Comparison of ENCODE assay signal across 9 cellular contexts in genomic region chr22:26658161-26658560, GRCh38. TPM values are rescaled to one million over a fixed set of nuclear protein-coding genes. Genes with fewer than 3 reads are reported as not detected.
A peak's percentile ranks its signal among the peaks of the same experiment; 100 is the strongest.
DNase-seq lines count a peak whose midpoint lies in the region; ATAC-seq and TF ChIP-seq lines count a peak whose summit lies in the region.
"Had no signal": no experiment of that assay in that cellular context is flagged by ENCODE, and none has a peak within 500 bp of the region (broad histone marks: within the 10 kb centered on the region; RNA-seq: fewer than 3 reads in every experiment).

No MANE protein-coding gene starts in this region.

- H4K91ac ChIP-seq in mesenchymal stem cell (ENCODE audit: low read length), result peak overlapping the region; percentile 3

- H3K4me1 Mint-ChIP-seq in activated naive CD8-positive, alpha-beta T cell treated with anti-CD3 and anti-CD28 coated beads for 36 hours, result peaks cover 24% of the 10 kb centered on the region

- peaks cover 1% of the 10 kb centered on the region for H3K36me3 Mint-ChIP-seq in activated naive CD8-positive, alpha-beta T cell treated with anti-CD3 and anti-CD28 coated beads for 36 hours

- H3K4ac ChIP-seq in mesenchymal stem cell (ENCODE audit: low read depth in 1 of 2, low read length in 2 of 2), result no peak overlapping the region

- TF ChIP-seq CTCF in AG09309 (IDR thresholded peaks at IDR 0.05; ENCODE audit: control insufficient read depth, insufficient read depth, low read depth, low read length, missing control alignments), result no peak
- TF ChIP-seq CTCF in tibial artery (IDR thresholded peaks at IDR 0.05), result no peak

- H3K27ac Mint-ChIP-seq in activated naive CD8-positive, alpha-beta T cell treated with anti-CD3 and anti-CD28 coated beads for 36 hours, result peak overlapping the region; percentile 85

- H3K9me3 ChIP-seq in mesenchymal stem cell (ENCODE audit: control insufficient read depth, low read length) (no peaks in the 10 kb centered on the region), tibial artery (no peaks in the 10 kb centered on the region)

- no peak overlapping the region for H2BK5ac ChIP-seq in mesenchymal stem cell (ENCODE audit: low read depth, low read length, poor library complexity, severe bottlenecking)

- H2BK120ac ChIP-seq in mesenchymal stem cell (ENCODE audit: low read depth, low read length), result peak overlapping the region; percentile 78

- H3K27me3 Mint-ChIP-seq in activated naive CD8-positive, alpha-beta T cell treated with anti-CD3 and anti-CD28 coated beads for 36 hours, result peaks cover 5% of the 10 kb centered on the region

- no peak overlapping the region for H3K14ac ChIP-seq in mesenchymal stem cell (ENCODE audit: low read length in 2 of 2)

- H4K8ac ChIP-seq in mesenchymal stem cell (ENCODE audit: low read length), result no peak overlapping the region

- peak overlapping the region; percentile 36 for H3K4me3 ChIP-seq in AG09309 (ENCODE audit: control insufficient read depth, low read depth, low read length)
- H3K4me3 ChIP-seq in H7 (ENCODE audit: insufficient read depth, low read depth, low read length), result peak overlapping the region; percentile 56
- H3K4me3 ChIP-seq in mesenchymal stem cell (ENCODE audit: insufficient read depth in 1 of 2, low read depth in 1 of 2, low read length in 2 of 2), result peak overlapping the region in 1 of 2 experiments; percentile 68
- H3K4me3 ChIP-seq in tibial artery, result peak overlapping the region in 1 of 2 donors; percentile 32

- peak overlapping the region in 1 of 2 experiments; percentile 25 for H2BK12ac ChIP-seq in mesenchymal stem cell (ENCODE audit: low read length in 2 of 2)

- H2BK15ac ChIP-seq in mesenchymal stem cell (ENCODE audit: low read depth, poor library complexity, severe bottlenecking), result no peak overlapping the region

- H3K4me1 ChIP-seq in mesenchymal stem cell (ENCODE audit: control insufficient read depth, insufficient read depth, low read depth, low read length) (peaks cover 17% of the 10 kb centered on the region), tibial artery (peaks cover 0 to 23% (median 21%) of the 10 kb centered on the region in 4 donors)

- H3K27ac ChIP-seq in mesenchymal stem cell (ENCODE audit: low read length, poor library complexity, severe bottlenecking), result no peak overlapping the region
- no peak overlapping the region for H3K27ac ChIP-seq in substantia nigra (ENCODE audit: low read depth, low read length, poor library complexity, severe bottlenecking)
- no peak overlapping the region for H3K27ac ChIP-seq in tibial artery

- ATAC-seq in HG03469 (IDR thresholded peaks at IDR 0.05; ENCODE audit: unreplicated experiment) (no peak), HG03175 (IDR thresholded peaks at IDR 0.05; ENCODE audit: unreplicated experiment) (no peak)

- H3K4me2 ChIP-seq in mesenchymal stem cell (ENCODE audit: low read length, poor library complexity, severe bottlenecking), result peak overlapping the region; percentile 71

- DNase-seq in AG09309 (ENCODE audit: low read depth), result no peak
- no peak for DNase-seq in H7
- no peak for DNase-seq in activated naive CD8-positive, alpha-beta T cell treated with anti-CD3 and anti-CD28 coated beads for 36 hours
- no peak for DNase-seq in mesenchymal stem cell
- no peak for DNase-seq in substantia nigra (lab: John Stamatoyannopoulos, UW)
- no peak for DNase-seq in tibial artery

- peak overlapping the region; percentile 40 for H2AK5ac ChIP-seq in mesenchymal stem cell (ENCODE audit: low read length, severe bottlenecking)

- H2AFZ ChIP-seq in mesenchymal stem cell (ENCODE audit: low read depth, low read length), result no peak overlapping the region

- peak overlapping the region in 1 of 2 experiments; percentile 55 for H3K18ac ChIP-seq in mesenchymal stem cell (ENCODE audit: low read depth in 1 of 2, low read length in 2 of 2)

- no peak overlapping the region for H3K23ac ChIP-seq in mesenchymal stem cell (ENCODE audit: low read length in 2 of 2)

- peak overlapping the region; percentile 22 for H3K9ac ChIP-seq in mesenchymal stem cell (ENCODE audit: low read length)

- H3K4me3 Mint-ChIP-seq in activated naive CD8-positive, alpha-beta T cell treated with anti-CD3 and anti-CD28 coated beads for 36 hours, result peak overlapping the region; percentile 84

- H3K27me3 ChIP-seq in H7 (ENCODE audit: control insufficient read depth, insufficient read depth, low read length), result peaks cover 18% of the 10 kb centered on the region
- peaks cover 28 to 52% of the 10 kb centered on the region in 2 experiments for H3K27me3 ChIP-seq in mesenchymal stem cell (ENCODE audit: control insufficient read depth in 1 of 2, insufficient read depth in 1 of 2, low read length in 2 of 2)
- H3K27me3 ChIP-seq in tibial artery, result peaks cover 0 to 82% of the 10 kb centered on the region in 2 donors

- intact Hi-C loops in tibial artery (cut with DNase I; ENCODE audit: low total_unique reads), result no loop called here

- H3K36me3 ChIP-seq in H7 (replicated peaks; ENCODE audit: control insufficient read depth, insufficient read depth, low read length) (peaks cover 2% of the 10 kb centered on the region), mesenchymal stem cell (ENCODE audit: control insufficient read depth in 1 of 2, insufficient read depth in 2 of 2, low read depth in 1 of 2, low read length in 2 of 2) (no peaks in the 10 kb centered on the region), tibial artery (no peaks in the 10 kb centered on the region)

- no peaks in the 10 kb centered on the region for H3K79me1 ChIP-seq in mesenchymal stem cell (replicated peaks; ENCODE audit: low read length, poor library complexity, severe bottlenecking)

- WGBS in mesenchymal stem cell, result 11% methylated on average over 8 of the region's 11 CpGs

- H3K9me3 Mint-ChIP-seq in activated naive CD8-positive, alpha-beta T cell treated with anti-CD3 and anti-CD28 coated beads for 36 hours, result no peaks in the 10 kb centered on the region

RNA-seq across cellular contexts. Expression of gene MIAT, which starts 0.8 kb away (rescaled TPM):
- total RNA-seq in H7 (2014; rRNA removed; shearing (Covaris generic)), result 3.0 and 13.4 TPM in 2 replicates
- 1 to 10 TPM; 5.1 to 5.9 TPM for total RNA-seq in activated naive CD8-positive, alpha-beta T cell treated with anti-CD3 and anti-CD28 coated beads for 36 hours
- polyA plus RNA-seq in mesenchymal stem cell (2013, experiment 1 of 2), result 0.08 TPM
- polyA plus RNA-seq in mesenchymal stem cell (2013, experiment 2 of 2), result 0.14 TPM

RNA-seq across cellular contexts. Expression of gene CRYBA4, which starts 36.4 kb away (rescaled TPM):
- 0.22 TPM in 1 of 2 replicates, not detected in the other for total RNA-seq in H7 (2014; rRNA removed; shearing (Covaris generic))
- not detected for total RNA-seq in activated naive CD8-positive, alpha-beta T cell treated with anti-CD3 and anti-CD28 coated beads for 36 hours
- polyA plus RNA-seq in mesenchymal stem cell (2013, experiment 1 of 2), result not detected
- not detected for polyA plus RNA-seq in mesenchymal stem cell (2013, experiment 2 of 2)
- total RNA-seq: skeletal muscle tissue had no signal

RNA-seq across cellular contexts. Expression of gene CRYBB1, which starts 40.3 kb away (rescaled TPM):
- total RNA-seq in H7 (2014; rRNA removed; shearing (Covaris generic)), result 1.9 and 3.1 TPM in 2 replicates
- not detected for total RNA-seq in activated naive CD8-positive, alpha-beta T cell treated with anti-CD3 and anti-CD28 coated beads for 36 hours
- not detected for polyA plus RNA-seq in mesenchymal stem cell (2013, experiment 1 of 2)
- not detected for polyA plus RNA-seq in mesenchymal stem cell (2013, experiment 2 of 2)
